Comparison of ENCODE assay signal across 2 cellular contexts in the genomic region with DNA sequence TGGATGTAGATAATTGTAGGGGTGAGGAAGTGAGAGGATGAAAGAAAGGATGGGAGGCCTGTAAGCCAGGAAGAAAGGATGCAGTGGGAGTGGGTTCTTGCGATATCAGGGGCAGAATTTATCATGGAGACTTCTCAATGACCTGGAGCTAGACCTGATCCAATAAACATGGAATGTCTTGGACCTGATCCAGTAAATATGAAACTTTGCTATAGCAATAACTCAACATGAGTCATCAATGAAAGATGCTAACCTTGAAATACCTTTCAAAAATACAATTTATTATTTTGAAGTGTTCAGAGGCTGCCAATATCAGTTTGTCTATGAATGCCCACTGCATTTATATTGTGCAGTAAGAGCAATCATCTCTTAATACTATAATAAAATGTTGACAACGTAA.
TF ChIP-seq lines count a peak whose summit lies in the region.

No MANE protein-coding gene starts in this region.

TF ChIP-seq in SK-N-SH, 30 proteins besides CTCF, POLR2A, EP300 and RAD21 (continued from another document):
- TF ChIP-seq NFIC (IDR thresholded peaks at IDR 0.05; ENCODE audit: borderline replicate concordance) (peak; percentile 70), RXRA (IDR thresholded peaks at IDR 0.05; ENCODE audit: borderline replicate concordance, low read depth) (0 out of 2 replicates have a peak, but pooled peaks have one; percentile 20), TEAD4 (IDR thresholded peaks at IDR 0.05; ENCODE audit: borderline replicate concordance, insufficient read depth) (0 out of 2 replicates have a peak, but pooled peaks have one; percentile 7), JUND (IDR thresholded peaks at IDR 0.05) (peak; percentile 49), GATA2 (CRISPR knock-in tag; IDR thresholded peaks at IDR 0.05) (no peak), RFX5 (IDR thresholded peaks at IDR 0.05; ENCODE audit: low read length) (no peak), SMC3 (IDR thresholded peaks at IDR 0.05; ENCODE audit: low read depth, low read length) (no peak), CHD2 (IDR thresholded peaks at IDR 0.05; ENCODE audit: low read length, partially characterized antibody) (no peak), TCF12 (IDR thresholded peaks at IDR 0.05) (peak; percentile 37; the same call in 1 of the 2 replicates)
TF ChIP-seq in SK-N-SH: peak in this region for 7.

TF ChIP-seq in WTC11, 78 proteins besides CTCF, POLR2A, EP300 and RAD21 (continued from another document):
- TF ChIP-seq, protein P1, sequence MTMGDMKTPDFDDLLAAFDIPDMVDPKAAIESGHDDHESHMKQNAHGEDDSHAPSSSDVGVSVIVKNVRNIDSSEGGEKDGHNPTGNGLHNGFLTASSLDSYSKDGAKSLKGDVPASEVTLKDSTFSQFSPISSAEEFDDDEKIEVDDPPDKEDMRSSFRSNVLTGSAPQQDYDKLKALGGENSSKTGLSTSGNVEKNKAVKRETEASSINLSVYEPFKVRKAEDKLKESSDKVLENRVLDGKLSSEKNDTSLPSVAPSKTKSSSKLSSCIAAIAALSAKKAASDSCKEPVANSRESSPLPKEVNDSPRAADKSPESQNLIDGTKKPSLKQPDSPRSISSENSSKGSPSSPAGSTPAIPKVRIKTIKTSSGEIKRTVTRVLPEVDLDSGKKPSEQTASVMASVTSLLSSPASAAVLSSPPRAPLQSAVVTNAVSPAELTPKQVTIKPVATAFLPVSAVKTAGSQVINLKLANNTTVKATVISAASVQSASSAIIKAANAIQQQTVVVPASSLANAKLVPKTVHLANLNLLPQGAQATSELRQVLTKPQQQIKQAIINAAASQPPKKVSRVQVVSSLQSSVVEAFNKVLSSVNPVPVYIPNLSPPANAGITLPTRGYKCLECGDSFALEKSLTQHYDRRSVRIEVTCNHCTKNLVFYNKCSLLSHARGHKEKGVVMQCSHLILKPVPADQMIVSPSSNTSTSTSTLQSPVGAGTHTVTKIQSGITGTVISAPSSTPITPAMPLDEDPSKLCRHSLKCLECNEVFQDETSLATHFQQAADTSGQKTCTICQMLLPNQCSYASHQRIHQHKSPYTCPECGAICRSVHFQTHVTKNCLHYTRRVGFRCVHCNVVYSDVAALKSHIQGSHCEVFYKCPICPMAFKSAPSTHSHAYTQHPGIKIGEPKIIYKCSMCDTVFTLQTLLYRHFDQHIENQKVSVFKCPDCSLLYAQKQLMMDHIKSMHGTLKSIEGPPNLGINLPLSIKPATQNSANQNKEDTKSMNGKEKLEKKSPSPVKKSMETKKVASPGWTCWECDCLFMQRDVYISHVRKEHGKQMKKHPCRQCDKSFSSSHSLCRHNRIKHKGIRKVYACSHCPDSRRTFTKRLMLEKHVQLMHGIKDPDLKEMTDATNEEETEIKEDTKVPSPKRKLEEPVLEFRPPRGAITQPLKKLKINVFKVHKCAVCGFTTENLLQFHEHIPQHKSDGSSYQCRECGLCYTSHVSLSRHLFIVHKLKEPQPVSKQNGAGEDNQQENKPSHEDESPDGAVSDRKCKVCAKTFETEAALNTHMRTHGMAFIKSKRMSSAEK (CRISPR knock-in tag; IDR thresholded peaks at IDR 0.05; ENCODE audit: borderline replicate concordance) = no peak
- TF ChIP-seq, protein P2, sequence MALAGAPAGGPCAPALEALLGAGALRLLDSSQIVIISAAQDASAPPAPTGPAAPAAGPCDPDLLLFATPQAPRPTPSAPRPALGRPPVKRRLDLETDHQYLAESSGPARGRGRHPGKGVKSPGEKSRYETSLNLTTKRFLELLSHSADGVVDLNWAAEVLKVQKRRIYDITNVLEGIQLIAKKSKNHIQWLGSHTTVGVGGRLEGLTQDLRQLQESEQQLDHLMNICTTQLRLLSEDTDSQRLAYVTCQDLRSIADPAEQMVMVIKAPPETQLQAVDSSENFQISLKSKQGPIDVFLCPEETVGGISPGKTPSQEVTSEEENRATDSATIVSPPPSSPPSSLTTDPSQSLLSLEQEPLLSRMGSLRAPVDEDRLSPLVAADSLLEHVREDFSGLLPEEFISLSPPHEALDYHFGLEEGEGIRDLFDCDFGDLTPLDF (CRISPR knock-in tag; IDR thresholded peaks at IDR 0.05) = no peak
- TF ChIP-seq ATF2 (CRISPR knock-in tag; IDR thresholded peaks at IDR 0.05; ENCODE audit: borderline replicate concordance, low read depth) = no peak
- TF ChIP-seq OVOL2 (CRISPR knock-in tag; IDR thresholded peaks at IDR 0.05; ENCODE audit: borderline replicate concordance) = no peak
- no peak for TF ChIP-seq ZNF396 (CRISPR knock-in tag; IDR thresholded peaks at IDR 0.05; ENCODE audit: borderline replicate concordance)
- no peak for TF ChIP-seq MAX (CRISPR knock-in tag; IDR thresholded peaks at IDR 0.05)
- no peak for TF ChIP-seq GABPB1 (CRISPR knock-in tag; IDR thresholded peaks at IDR 0.05)
- TF ChIP-seq JUN (CRISPR knock-in tag; IDR thresholded peaks at IDR 0.05) = no peak
- TF ChIP-seq, protein P3, sequence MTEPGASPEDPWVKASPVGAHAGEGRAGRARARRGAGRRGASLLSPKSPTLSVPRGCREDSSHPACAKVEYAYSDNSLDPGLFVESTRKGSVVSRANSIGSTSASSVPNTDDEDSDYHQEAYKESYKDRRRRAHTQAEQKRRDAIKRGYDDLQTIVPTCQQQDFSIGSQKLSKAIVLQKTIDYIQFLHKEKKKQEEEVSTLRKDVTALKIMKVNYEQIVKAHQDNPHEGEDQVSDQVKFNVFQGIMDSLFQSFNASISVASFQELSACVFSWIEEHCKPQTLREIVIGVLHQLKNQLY (CRISPR knock-in tag; IDR thresholded peaks at IDR 0.05) = no peak
- no peak for TF ChIP-seq AFF4 (CRISPR knock-in tag; IDR thresholded peaks at IDR 0.05; ENCODE audit: borderline replicate concordance)
- no peak for TF ChIP-seq ZNF423 (CRISPR knock-in tag; IDR thresholded peaks at IDR 0.05)
- TF ChIP-seq JAZF1 (CRISPR knock-in tag; IDR thresholded peaks at IDR 0.05) = no peak
- no peak for TF ChIP-seq NFE2L1 (CRISPR knock-in tag; IDR thresholded peaks at IDR 0.05)
- TF ChIP-seq NR1H2 (CRISPR knock-in tag; IDR thresholded peaks at IDR 0.05) = no peak
- no peak for TF ChIP-seq NFYB (CRISPR knock-in tag; conservative IDR thresholded peaks at IDR 0.05; ENCODE audit: low read depth)
- TF ChIP-seq, protein P4, sequence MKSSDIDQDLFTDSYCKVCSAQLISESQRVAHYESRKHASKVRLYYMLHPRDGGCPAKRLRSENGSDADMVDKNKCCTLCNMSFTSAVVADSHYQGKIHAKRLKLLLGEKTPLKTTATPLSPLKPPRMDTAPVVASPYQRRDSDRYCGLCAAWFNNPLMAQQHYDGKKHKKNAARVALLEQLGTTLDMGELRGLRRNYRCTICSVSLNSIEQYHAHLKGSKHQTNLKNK (CRISPR knock-in tag; IDR thresholded peaks at IDR 0.05) = no peak
